Comparison of ENCODE assay signal across 8 cellular contexts in genomic region chr5:180328296-180329137, GRCh38. TPM values are rescaled to one million over a fixed set of nuclear protein-coding genes. Genes with fewer than 3 reads are reported as not detected.
DNase-seq lines count a peak whose midpoint lies in the region; ATAC-seq and TF ChIP-seq lines count a peak whose summit lies in the region.

No MANE protein-coding gene starts in this region.

- H3K9ac ChIP-seq in HUES6 (ENCODE audit: low read length) (no peak overlapping the region), fibroblast of lung (ENCODE audit: insufficient read depth, low read length) (no peak overlapping the region), neural progenitor cell (no peak overlapping the region)

- peaks cover 26% of the 10 kb centered on the region for H3K36me3 Mint-ChIP-seq in neural progenitor cell

- H3K9me3 Mint-ChIP-seq in neural progenitor cell, result no peaks in the 10 kb centered on the region

- H4K20me1 ChIP-seq in PC-9 (ENCODE audit: insufficient read depth), result no peaks in the 10 kb centered on the region
- H4K20me1 ChIP-seq in fibroblast of lung (ENCODE audit: control insufficient read depth, extremely low read depth, insufficient read depth, low read length), result no peaks in the 10 kb centered on the region
- no peaks in the 10 kb centered on the region for H4K20me1 ChIP-seq in neural progenitor cell (ENCODE audit: low read depth)

- no peak overlapping the region for H3K27ac Mint-ChIP-seq in neural progenitor cell

- peaks cover 36% of the 10 kb centered on the region for H3F3A ChIP-seq in PC-9 (ENCODE audit: insufficient read depth, low read depth)
- H3F3A ChIP-seq in neural progenitor cell (ENCODE audit: low read depth), result peaks cover 22% of the 10 kb centered on the region

- CTCF ChIA-PET in PC-9 (lab: Charles Lee), result interaction anchor here (0.6 to 1.4 kb wide), 10 partner anchors 13 to 805 kb away, joined by 3 to 16 read pairs (median 6); no protein-coding TSS in a partner anchor

- H3K9me3 ChIP-seq in HUES6 (ENCODE audit: control insufficient read depth, insufficient read depth, low read depth, low read length), result no peaks in the 10 kb centered on the region
- H3K9me3 ChIP-seq in PC-9 (ENCODE audit: insufficient read depth, low read depth), result no peaks in the 10 kb centered on the region
- H3K9me3 ChIP-seq in fibroblast of lung (ENCODE audit: control insufficient read depth, insufficient read depth, low read depth, low read length), result no peaks in the 10 kb centered on the region
- no peaks in the 10 kb centered on the region for H3K9me3 ChIP-seq in neural progenitor cell (ENCODE audit: low read depth)
- H3K9me3 ChIP-seq in suprapubic skin, result no peaks in the 10 kb centered on the region

- H3K79me2 ChIP-seq in PC-9 (ENCODE audit: low read depth), result peaks cover 7% of the 10 kb centered on the region; the same call in 1 of the 2 replicates
- no peaks in the 10 kb centered on the region for H3K79me2 ChIP-seq in fibroblast of lung (ENCODE audit: control insufficient read depth, insufficient read depth, low read length)
- no peaks in the 10 kb centered on the region for H3K79me2 ChIP-seq in neural progenitor cell (ENCODE audit: low read depth)

- POLR2A ChIA-PET in PC-9 (lab: Charles Lee; ENCODE audit: unreplicated experiment), result interaction anchor here (0.5 to 0.6 kb wide), 3 partner anchors 9 to 139 kb away, joined by 3 to 4 read pairs (median 3); no protein-coding TSS in a partner anchor

- 0 out of 2 replicates have a peak overlapping the region, but pooled peaks have one; percentile 32 for H3K27ac ChIP-seq in HUES6 (ENCODE audit: low read depth, low read length)
- no peak overlapping the region for H3K27ac ChIP-seq in PC-9
- no peak overlapping the region for H3K27ac ChIP-seq in fibroblast of lung (ENCODE audit: insufficient read depth, low read length)
- H3K27ac ChIP-seq in neural progenitor cell, result no peak overlapping the region
- H3K27ac ChIP-seq in suprapubic skin, result no peak overlapping the region

- H3K4me1 Mint-ChIP-seq in neural progenitor cell, result peaks cover 21% of the 10 kb centered on the region

- peak in 8 of 14 donors; percentile 14 to 52 (median 23) for DNase-seq in C1 segment of cervical spinal cord (lab: John Stamatoyannopoulos, UW)
- peak; percentile 55 to 78 for DNase-seq in PC-9
- peak; percentile 86 for DNase-seq in activated T-cell treated with anti-CD3 and anti-CD28 coated beads, Interleukin-2, amount 50 U/mL, for 1 hour
- peak; percentile 59 to 69 for DNase-seq in fibroblast of lung (ENCODE audit: low read depth in 2 of 2)
- peak; percentile 87 for DNase-seq in neural progenitor cell (ENCODE audit: low spot score)
- peak; percentile 90 to 92 for DNase-seq in suprapubic skin (ENCODE audit: low spot score in 2 of 2)

- H3K36me3 ChIP-seq in HUES6 (ENCODE audit: control insufficient read depth, insufficient read depth, low read length) (peaks cover 83% of the 10 kb centered on the region), PC-9 (ENCODE audit: low read depth) (no peaks in the 10 kb centered on the region), fibroblast of lung (ENCODE audit: control insufficient read depth, insufficient read depth, low read length) (no peaks in the 10 kb centered on the region), neural progenitor cell (no peaks in the 10 kb centered on the region), suprapubic skin (no peaks in the 10 kb centered on the region)

- H3K4me3 ChIP-seq in HUES6 (ENCODE audit: low read depth, low read length) (no peak overlapping the region), PC-9 (no peak overlapping the region), fibroblast of lung (replicated peaks in 1 of 4; ENCODE audit: control extremely low read depth in 1 of 4, insufficient read depth in 1 of 4, low read depth in 3 of 4, low read length in 4 of 4) (no peak overlapping the region), neural progenitor cell (no peak overlapping the region), suprapubic skin (no peak overlapping the region)

- H2AFZ ChIP-seq in PC-9 (no peak overlapping the region), fibroblast of lung (ENCODE audit: low read length) (no peak overlapping the region), neural progenitor cell (replicated peaks) (no peak overlapping the region)

- peak; percentile 90 for TF ChIP-seq CTCF in PC-9 (conservative IDR thresholded peaks at IDR 0.05)
- peak; percentile 59 to 68 for TF ChIP-seq CTCF in fibroblast of lung (conservative IDR thresholded peaks at IDR 0.05 in 1 of 2, IDR thresholded peaks at IDR 0.05 in 1 of 2; ENCODE audit: low read depth in 1 of 2, low read length in 2 of 2)
- peak; percentile 82 for TF ChIP-seq CTCF in neural progenitor cell (IDR thresholded peaks at IDR 0.05)
- peak; percentile 13 to 69 for TF ChIP-seq CTCF in suprapubic skin (IDR thresholded peaks at IDR 0.05)

- BruUV-seq in PC-9 (replicated peaks; lab: Mats Ljungman, UMichigan), result no TSS peak

- no peak overlapping the region for H3K4me2 ChIP-seq in PC-9
- no peak overlapping the region for H3K4me2 ChIP-seq in fibroblast of lung (ENCODE audit: extremely low read depth, insufficient read depth, low read length)
- H3K4me2 ChIP-seq in neural progenitor cell, result no peak overlapping the region

- peaks cover 2% of the 10 kb centered on the region for H3K27me3 Mint-ChIP-seq in neural progenitor cell (ENCODE audit: insufficient read depth, low read depth)

- peak; percentile 87 for ATAC-seq in GM19438 (IDR thresholded peaks at IDR 0.05; ENCODE audit: low read depth, unreplicated experiment)

- intact Hi-C loops in PC-9 (cut with micrococcal nuclease; ENCODE audit: unreplicated experiment), result no loop called here

- H3K27me3 ChIP-seq in HUES6 (ENCODE audit: control insufficient read depth, insufficient read depth, low read length) (no peaks in the 10 kb centered on the region), PC-9 (ENCODE audit: insufficient read depth, low read depth) (no peaks in the 10 kb centered on the region), fibroblast of lung (ENCODE audit: control insufficient read depth, insufficient read depth, low read length) (no peaks in the 10 kb centered on the region), neural progenitor cell (no peaks in the 10 kb centered on the region), suprapubic skin (no peaks in the 10 kb centered on the region)

- H3K4me3 Mint-ChIP-seq in neural progenitor cell, result no peak overlapping the region

- 79% methylated on average over 24 of the region's 31 CpGs for WGBS in suprapubic skin

- TF ChIP-seq EP300 in suprapubic skin (IDR thresholded peaks at IDR 0.05), result no peak

- H3K4me1 ChIP-seq in HUES6 (ENCODE audit: control insufficient read depth, insufficient read depth, low read length) (peaks cover 22% of the 10 kb centered on the region), PC-9 (replicated peaks; ENCODE audit: insufficient read depth) (peaks cover 45% of the 10 kb centered on the region), fibroblast of lung (ENCODE audit: control insufficient read depth, extremely low read depth, insufficient read depth, low read length) (peaks cover 6% of the 10 kb centered on the region), neural progenitor cell (peaks cover 23% of the 10 kb centered on the region), suprapubic skin (peaks cover 13% of the 10 kb centered on the region)

- no peak for TF ChIP-seq POLR2A in suprapubic skin (IDR thresholded peaks at IDR 0.05)

- no peaks in the 10 kb centered on the region for H3K9me2 ChIP-seq in PC-9 (ENCODE audit: insufficient read depth)

RNA-seq across cellular contexts. Expression of gene GFPT2, which starts 24.6 kb away (rescaled TPM):
- total RNA-seq in PC-9 (2021) (22.5 and 24.4 TPM in 2 replicates), fibroblast of lung (19.3 and 26.7 TPM in 2 replicates), neural progenitor cell (ENCODE audit: low replicate concordance) (18.9 and 20.3 TPM in 2 replicates), suprapubic skin (1 to 10 TPM; 2.9 to 6.9 (median 4.3) TPM)
- polyA plus RNA-seq in fibroblast of lung, result 6.1 and 24.7 TPM in 2 replicates
- 4.5 and 19.0 TPM in 2 replicates for polyA plus RNA-seq in fibroblast of lung (2012)
- polyA minus RNA-seq in fibroblast of lung (ENCODE audit: low replicate concordance), result 10.3 and 33.5 TPM in 2 replicates

RNA-seq across cellular contexts. Expression of gene MAPK9, which starts 36.6 kb away (rescaled TPM):
- total RNA-seq in PC-9 (2021) (48.8 and 54.0 TPM in 2 replicates), fibroblast of lung (24.7 and 27.6 TPM in 2 replicates), neural progenitor cell (ENCODE audit: low replicate concordance) (31.5 and 40.6 TPM in 2 replicates), suprapubic skin (10 to 100 TPM; 17.6 to 21.8 (median 19.5) TPM)
- 36.8 and 43.1 TPM in 2 replicates for polyA plus RNA-seq in fibroblast of lung
- 17.3 and 20.8 TPM in 2 replicates for polyA plus RNA-seq in fibroblast of lung (2012)
- 11.3 and 25.7 TPM in 2 replicates for polyA minus RNA-seq in fibroblast of lung (ENCODE audit: low replicate concordance)

Comparison
In these comparisons a context has a peak if more than half of its experiments do, and no peak if none do; other contexts are left out.
1. DNase-seq: peak in every context shown above with its lines; median percentile 91 in suprapubic skin; 87 in neural progenitor cell; 86 in activated T-cell treated with anti-CD3 and anti-CD28 coated beads, Interleukin-2, amount 50 U/mL, for 1 hour; 66 in PC-9; 64 in fibroblast of lung; 23 in C1 segment of cervical spinal cord.